In genomic region chr10:96863922-96864543, GRCh38 we compare ENCODE assay signal across 1 cellular context.
A peak's percentile ranks its signal among the peaks of the same experiment; 100 is the strongest.
TF ChIP-seq lines count a peak whose summit lies in the region.

No MANE protein-coding gene starts in this region.

TF ChIP-seq in HCT116, 20 proteins besides CTCF, POLR2A, EP300 and RAD21 (continued from another document):
- TF ChIP-seq REST (IDR thresholded peaks at IDR 0.05; ENCODE audit: low read depth): no peak
- TF ChIP-seq SIN3A (IDR thresholded peaks at IDR 0.05; ENCODE audit: low read depth): peak; percentile 65; the same call in 1 of the 2 replicates
- TF ChIP-seq MAX (IDR thresholded peaks at IDR 0.05): 0 out of 2 replicates have a peak, but pooled peaks have one; percentile 11
- TF ChIP-seq SP1 (IDR thresholded peaks at IDR 0.05; ENCODE audit: low read depth): peak; percentile 75
- no peak for TF ChIP-seq ZFX (IDR thresholded peaks at IDR 0.05)
- peak; percentile 39; the same call in 1 of the 2 replicates for TF ChIP-seq SRF (IDR thresholded peaks at IDR 0.05; ENCODE audit: low read depth)
